10 cellular contexts compared by ENCODE assay signal in the genomic region with DNA sequence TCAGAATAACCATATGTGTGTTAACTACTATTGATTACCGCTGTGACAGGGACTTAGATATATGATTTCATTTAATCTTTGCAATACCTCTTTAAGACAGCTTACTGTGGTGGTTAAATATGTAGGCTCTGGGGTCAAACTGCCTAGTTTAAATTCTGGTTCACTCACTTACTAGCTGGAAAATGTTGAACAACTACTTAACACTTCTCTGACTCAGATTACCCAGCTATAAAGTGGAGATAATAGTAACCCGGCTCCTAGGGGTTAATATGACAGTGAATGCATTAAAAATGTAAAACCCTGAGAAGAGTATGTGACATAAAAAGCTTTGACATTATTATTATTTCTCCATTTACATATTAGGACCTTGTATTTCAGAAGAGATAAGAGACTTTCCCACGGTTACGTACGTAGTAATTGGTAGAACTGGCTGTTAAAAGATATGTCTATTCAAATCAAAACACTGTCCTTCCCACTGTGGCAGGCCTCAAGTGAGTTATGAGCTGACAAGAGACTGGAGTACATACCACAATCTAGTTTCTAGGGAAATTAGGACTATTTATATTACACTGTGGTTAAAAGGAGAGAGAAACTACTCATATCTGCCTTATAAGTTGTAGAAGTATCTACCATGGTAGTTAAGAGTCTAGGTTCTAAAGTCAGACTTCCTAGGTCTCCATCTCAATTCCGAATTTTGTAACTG. TPM values are rescaled to one million over a fixed set of nuclear protein-coding genes. Genes with fewer than 3 reads are reported as not detected.
DNase-seq lines count a peak whose midpoint lies in the region; ATAC-seq and TF ChIP-seq lines count a peak whose summit lies in the region.
"Had no signal": no experiment of that assay in that cellular context is flagged by ENCODE, and none has a peak within 500 bp of the region (broad histone marks: within the 10 kb centered on the region; RNA-seq: fewer than 3 reads in every experiment).

No MANE protein-coding gene starts in this region.

- ATAC-seq in activated naive CD4-positive, alpha-beta T cell treated with anti-CD3 and anti-CD28 coated beads, Interleukin-2, amount 50 U/mL, for 72 hours = peak; percentile 26 to 63
- ATAC-seq in GM21825 (IDR thresholded peaks at IDR 0.05; ENCODE audit: unreplicated experiment) = peak; percentile 57
- peak; percentile 89 for ATAC-seq in HG03442 (IDR thresholded peaks at IDR 0.05; ENCODE audit: unreplicated experiment)
- peak; percentile 71 for ATAC-seq in stimulated activated naive CD8-positive, alpha-beta T cell treated with anti-CD3 and anti-CD28 coated beads, Interleukin-15, Interleukin-2, amounts not matched to agents 100 U/mL and 50 U/mL, for 24 hours

- H3K4me1 ChIP-seq in vagina = peaks cover 8% of the 10 kb centered on the region

- intact Hi-C loops in vagina (cut with DNase I) = loop anchor here (10.0 kb wide), 1 partner anchor 93 kb away; no protein-coding TSS in a partner anchor

- H3K36me3 ChIP-seq in vagina = no peaks in the 10 kb centered on the region

- H3K36me3 Mint-ChIP-seq in activated naive CD4-positive, alpha-beta T cell treated with anti-CD3 and anti-CD28 coated beads, Interleukin-2, amount 50 U/mL, for 72 hours = no peaks in the 10 kb centered on the region

- H3K27ac ChIP-seq in vagina = no peak overlapping the region

- H3K4me3 ChIP-seq in vagina = no peak overlapping the region

- DNase-seq in activated naive CD4-positive, alpha-beta T cell treated with anti-CD3 and anti-CD28 coated beads, Interleukin-2, amount 50 U/mL, for 72 hours (ENCODE audit: low spot score in 2 of 2) = no peak
- no peak for DNase-seq in activated naive CD4-positive, alpha-beta T cell treated with anti-CD3 and anti-CD28 coated beads, Interleukin-2, amount 50 U/mL, for 16 hours
- DNase-seq in stimulated activated naive CD8-positive, alpha-beta T cell treated with anti-CD3 and anti-CD28 coated beads, Interleukin-15, Interleukin-2, amounts not matched to agents 100 U/mL and 50 U/mL, for 24 hours = peak; percentile 23
- no peak for DNase-seq in activated naive CD4-positive, alpha-beta T cell (lab: John Stamatoyannopoulos, UW)
- DNase-seq in COR-L47 (lab: John Stamatoyannopoulos, UW) (no peak), vagina (ENCODE audit: extremely low spot score in 2 of 2) (no peak)
- DNase-seq: AML-193 had no signal

- H3K9me3 Mint-ChIP-seq in activated naive CD4-positive, alpha-beta T cell treated with anti-CD3 and anti-CD28 coated beads, Interleukin-2, amount 50 U/mL, for 72 hours = no peaks in the 10 kb centered on the region
- H3K9me3 Mint-ChIP-seq: nephron had no signal

- TF ChIP-seq CTCF in vagina (IDR thresholded peaks at IDR 0.05) = no peak

- H3K9me3 ChIP-seq in vagina = no peaks in the 10 kb centered on the region

- H3K27ac Mint-ChIP-seq in activated naive CD4-positive, alpha-beta T cell treated with anti-CD3 and anti-CD28 coated beads, Interleukin-2, amount 50 U/mL, for 72 hours = no peak overlapping the region
- H3K27ac Mint-ChIP-seq: nephron had no signal

- no peak for TF ChIP-seq POLR2A in vagina (IDR thresholded peaks at IDR 0.05)

- H3K27me3 ChIP-seq in vagina = no peaks in the 10 kb centered on the region

RNA-seq across cellular contexts. Expression of a gene that starts 4.4 kb away (rescaled TPM):
- 1 to 10 TPM in 1 of 2 donors, under 1 TPM in 1; 0.56 to 2.1 TPM for total RNA-seq in activated naive CD4-positive, alpha-beta T cell treated with anti-CD3 and anti-CD28 coated beads, Interleukin-2, amount 50 U/mL, for 72 hours
- total RNA-seq in vagina = 32.4 TPM

Comparison
In these comparisons a context has a peak if more than half of its experiments do, and no peak if none do; other contexts are left out.
1. RNA of a gene that starts 4.4 kb away (total RNA-seq): 32.4 TPM in vagina (single experiment); 0.56 to 2.1 TPM in activated naive CD4-positive, alpha-beta T cell treated with anti-CD3 and anti-CD28 coated beads, Interleukin-2, amount 50 U/mL, for 72 hours; every median in the first group is over 10 times any median in the second.
2. Peak in every context shown above with its lines, with median percentiles within 50 percentile points of each other: ATAC-seq.